Comparison of ENCODE assay signal across 2 cellular contexts in the genomic region with DNA sequence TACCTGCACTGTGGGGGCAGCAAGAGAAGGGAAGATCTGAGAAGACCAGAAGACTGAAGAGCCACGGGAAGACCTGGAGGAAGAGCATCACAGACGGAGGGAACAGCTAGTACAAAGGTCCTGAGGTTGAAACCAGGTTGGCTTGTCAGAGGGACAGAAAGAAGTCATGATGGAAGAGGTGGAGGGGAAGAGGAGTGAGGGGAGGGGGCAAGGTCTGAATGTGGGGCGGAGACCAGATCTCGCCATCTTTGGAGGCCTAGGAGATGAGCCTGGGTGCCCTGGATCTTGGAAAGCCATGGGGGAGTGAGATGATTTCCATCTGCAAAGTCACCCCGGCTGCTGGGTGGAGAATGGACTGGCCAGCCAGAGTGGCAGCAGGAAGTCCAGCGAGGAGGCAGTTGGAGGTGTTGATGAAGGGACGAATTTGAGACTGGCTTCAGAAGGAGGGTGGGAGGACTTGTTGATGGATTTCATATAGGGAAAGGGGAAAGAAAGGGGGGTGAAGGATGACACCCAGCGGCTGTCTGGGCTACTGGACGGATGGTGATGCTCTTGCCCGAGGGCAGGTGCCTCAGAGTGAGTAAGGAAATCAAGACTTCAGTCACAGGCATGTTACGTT.
TF ChIP-seq lines count a peak whose summit lies in the region.

No MANE protein-coding gene starts in this region.

TF ChIP-seq in GM23338, 12 proteins besides CTCF, POLR2A, EP300 and RAD21 (continued from another document):
- TF ChIP-seq REST (IDR thresholded peaks at IDR 0.05; ENCODE audit: unreplicated experiment) (no peak), ZNF114 (CRISPR knock-in tag; IDR thresholded peaks at IDR 0.05) (no peak)
- TF ChIP-seq, protein P1, sequence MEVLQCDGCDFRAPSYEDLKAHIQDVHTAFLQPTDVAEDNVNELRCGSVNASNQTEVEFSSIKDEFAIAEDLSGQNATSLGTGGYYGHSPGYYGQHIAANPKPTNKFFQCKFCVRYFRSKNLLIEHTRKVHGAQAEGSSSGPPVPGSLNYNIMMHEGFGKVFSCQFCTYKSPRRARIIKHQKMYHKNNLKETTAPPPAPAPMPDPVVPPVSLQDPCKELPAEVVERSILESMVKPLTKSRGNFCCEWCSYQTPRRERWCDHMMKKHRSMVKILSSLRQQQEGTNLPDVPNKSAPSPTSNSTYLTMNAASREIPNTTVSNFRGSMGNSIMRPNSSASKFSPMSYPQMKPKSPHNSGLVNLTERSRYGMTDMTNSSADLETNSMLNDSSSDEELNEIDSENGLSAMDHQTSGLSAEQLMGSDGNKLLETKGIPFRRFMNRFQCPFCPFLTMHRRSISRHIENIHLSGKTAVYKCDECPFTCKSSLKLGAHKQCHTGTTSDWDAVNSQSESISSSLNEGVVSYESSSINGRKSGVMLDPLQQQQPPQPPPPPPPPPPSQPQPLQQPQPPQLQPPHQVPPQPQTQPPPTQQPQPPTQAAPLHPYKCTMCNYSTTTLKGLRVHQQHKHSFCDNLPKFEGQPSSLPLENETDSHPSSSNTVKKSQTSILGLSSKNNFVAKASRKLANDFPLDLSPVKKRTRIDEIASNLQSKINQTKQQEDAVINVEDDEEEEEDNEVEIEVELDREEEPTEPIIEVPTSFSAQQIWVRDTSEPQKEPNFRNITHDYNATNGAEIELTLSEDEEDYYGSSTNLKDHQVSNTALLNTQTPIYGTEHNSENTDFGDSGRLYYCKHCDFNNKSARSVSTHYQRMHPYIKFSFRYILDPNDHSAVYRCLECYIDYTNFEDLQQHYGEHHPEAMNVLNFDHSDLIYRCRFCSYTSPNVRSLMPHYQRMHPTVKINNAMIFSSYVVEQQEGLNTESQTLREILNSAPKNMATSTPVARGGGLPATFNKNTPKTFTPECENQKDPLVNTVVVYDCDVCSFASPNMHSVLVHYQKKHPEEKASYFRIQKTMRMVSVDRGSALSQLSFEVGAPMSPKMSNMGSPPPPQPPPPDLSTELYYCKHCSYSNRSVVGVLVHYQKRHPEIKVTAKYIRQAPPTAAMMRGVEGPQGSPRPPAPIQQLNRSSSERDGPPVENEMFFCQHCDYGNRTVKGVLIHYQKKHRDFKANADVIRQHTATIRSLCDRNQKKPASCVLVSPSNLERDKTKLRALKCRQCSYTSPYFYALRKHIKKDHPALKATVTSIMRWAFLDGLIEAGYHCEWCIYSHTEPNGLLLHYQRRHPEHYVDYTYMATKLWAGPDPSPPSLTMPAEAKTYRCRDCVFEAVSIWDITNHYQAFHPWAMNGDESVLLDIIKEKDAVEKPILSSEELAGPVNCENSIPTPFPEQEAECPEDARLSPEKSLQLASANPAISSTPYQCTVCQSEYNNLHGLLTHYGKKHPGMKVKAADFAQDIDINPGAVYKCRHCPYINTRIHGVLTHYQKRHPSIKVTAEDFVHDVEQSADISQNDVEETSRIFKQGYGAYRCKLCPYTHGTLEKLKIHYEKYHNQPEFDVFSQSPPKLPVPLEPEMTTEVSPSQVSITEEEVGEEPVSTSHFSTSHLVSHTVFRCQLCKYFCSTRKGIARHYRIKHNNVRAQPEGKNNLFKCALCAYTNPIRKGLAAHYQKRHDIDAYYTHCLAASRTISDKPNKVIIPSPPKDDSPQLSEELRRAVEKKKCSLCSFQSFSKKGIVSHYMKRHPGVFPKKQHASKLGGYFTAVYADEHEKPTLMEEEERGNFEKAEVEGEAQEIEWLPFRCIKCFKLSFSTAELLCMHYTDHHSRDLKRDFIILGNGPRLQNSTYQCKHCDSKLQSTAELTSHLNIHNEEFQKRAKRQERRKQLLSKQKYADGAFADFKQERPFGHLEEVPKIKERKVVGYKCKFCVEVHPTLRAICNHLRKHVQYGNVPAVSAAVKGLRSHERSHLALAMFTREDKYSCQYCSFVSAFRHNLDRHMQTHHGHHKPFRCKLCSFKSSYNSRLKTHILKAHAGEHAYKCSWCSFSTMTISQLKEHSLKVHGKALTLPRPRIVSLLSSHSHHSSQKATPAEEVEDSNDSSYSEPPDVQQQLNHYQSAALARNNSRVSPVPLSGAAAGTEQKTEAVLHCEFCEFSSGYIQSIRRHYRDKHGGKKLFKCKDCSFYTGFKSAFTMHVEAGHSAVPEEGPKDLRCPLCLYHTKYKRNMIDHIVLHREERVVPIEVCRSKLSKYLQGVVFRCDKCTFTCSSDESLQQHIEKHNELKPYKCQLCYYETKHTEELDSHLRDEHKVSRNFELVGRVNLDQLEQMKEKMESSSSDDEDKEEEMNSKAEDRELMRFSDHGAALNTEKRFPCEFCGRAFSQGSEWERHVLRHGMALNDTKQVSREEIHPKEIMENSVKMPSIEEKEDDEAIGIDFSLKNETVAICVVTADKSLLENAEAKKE (CRISPR knock-in tag; IDR thresholded peaks at IDR 0.05) = no peak

TF ChIP-seq in WTC11, 78 proteins besides CTCF, POLR2A, EP300 and RAD21 (continued from another document):
- TF ChIP-seq, protein P2, sequence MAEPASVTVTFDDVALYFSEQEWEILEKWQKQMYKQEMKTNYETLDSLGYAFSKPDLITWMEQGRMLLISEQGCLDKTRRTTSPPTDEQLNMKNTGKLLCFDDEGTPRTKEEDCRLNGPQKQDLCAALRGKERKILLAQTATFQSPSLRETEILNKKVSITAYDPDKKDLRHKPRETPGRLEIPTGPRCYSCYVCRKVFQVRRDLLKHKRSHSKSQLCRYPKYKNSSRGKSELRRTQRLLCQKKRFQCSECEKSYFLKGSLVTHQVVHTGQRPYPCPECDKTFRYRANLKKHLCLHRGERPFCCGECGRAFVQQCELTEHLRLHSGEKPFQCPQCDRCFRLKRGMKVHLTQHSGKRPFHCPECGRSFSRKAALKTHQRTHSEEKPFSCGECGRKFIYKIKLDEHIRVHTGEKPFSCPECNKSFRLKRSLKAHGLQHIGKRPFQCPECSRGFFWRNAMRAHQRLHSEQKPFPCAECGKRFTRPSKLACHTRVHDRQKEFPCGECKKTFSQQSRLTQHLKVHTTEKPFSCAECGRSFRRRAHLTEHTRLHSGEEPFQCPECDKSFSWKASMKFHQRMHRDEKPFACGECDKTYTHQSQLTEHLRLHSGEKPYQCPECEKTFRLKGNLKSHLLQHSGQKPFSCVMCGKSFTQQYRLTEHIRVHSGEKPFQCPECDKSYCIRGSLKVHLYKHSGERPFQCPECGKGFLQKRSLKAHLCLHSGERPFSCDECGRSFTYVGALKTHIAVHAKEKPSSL (CRISPR knock-in tag; conservative IDR thresholded peaks at IDR 0.05) = no peak
- TF ChIP-seq, protein P3, sequence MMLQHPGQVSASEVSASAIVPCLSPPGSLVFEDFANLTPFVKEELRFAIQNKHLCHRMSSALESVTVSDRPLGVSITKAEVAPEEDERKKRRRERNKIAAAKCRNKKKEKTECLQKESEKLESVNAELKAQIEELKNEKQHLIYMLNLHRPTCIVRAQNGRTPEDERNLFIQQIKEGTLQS (CRISPR knock-in tag; conservative IDR thresholded peaks at IDR 0.05) = no peak
- TF ChIP-seq ZMAT4 (CRISPR knock-in tag; IDR thresholded peaks at IDR 0.05) = no peak
